In genomic region chr12:56810918-56811317, GRCh38 we compare ENCODE assay signal across 37 cellular contexts. TPM values are rescaled to one million over a fixed set of nuclear protein-coding genes. Genes with fewer than 3 reads are reported as not detected.
DNase-seq lines count a peak whose midpoint lies in the region; ATAC-seq, FAIRE-seq and TF ChIP-seq lines count a peak whose summit lies in the region.
"Had no signal": no experiment of that assay in that cellular context is flagged by ENCODE, and none has a peak within 500 bp of the region (broad histone marks: within the 10 kb centered on the region; RNA-seq: fewer than 3 reads in every experiment).

No MANE protein-coding gene starts in this region.

- POLR2A ChIA-PET in K562 (lab: Yijun Ruan, JAX), result interaction anchor here (1.2 kb wide), 1 partner anchor 9 kb away, joined by 4 read pairs; no protein-coding TSS in a partner anchor

- TF ChIP-seq EP300 in K562 (IDR thresholded peaks at IDR 0.05; ENCODE audit: low read length), result no peak

- H4K20me1 ChIP-seq in Karpas-422 (ENCODE audit: insufficient read depth, low read depth, low read length) (no peaks in the 10 kb centered on the region), K562 (replicated peaks; ENCODE audit: control insufficient read depth, insufficient read depth, low read length) (no peaks in the 10 kb centered on the region)
- H4K20me1 ChIP-seq: BLaER1; BLaER1 treated with 17β-estradiol and CSF1 and Interleukin-3, amounts not matched to agents 10 nM and 100 nM had no signal

- no peaks in the 10 kb centered on the region for H3K27me3 ChIP-seq in H7 (ENCODE audit: control insufficient read depth, insufficient read depth, low read length)
- no peaks in the 10 kb centered on the region for H3K27me3 ChIP-seq in Karpas-422 (ENCODE audit: low read length)
- peaks cover 0 to 20% of the 10 kb centered on the region in 2 experiments; a peak in 2 of 5 replicates for H3K27me3 ChIP-seq in K562 (ENCODE audit: control insufficient read depth in 2 of 2, insufficient read depth in 2 of 2, low read length in 2 of 2)
- H3K27me3 ChIP-seq in bronchial epithelial cell (ENCODE audit: control insufficient read depth, insufficient read depth, low read length), result peaks cover 2% of the 10 kb centered on the region
- H3K27me3 ChIP-seq: BLaER1; BLaER1 treated with 17β-estradiol and CSF1 and Interleukin-3, amounts not matched to agents 10 nM and 100 nM had no signal

- TF ChIP-seq CTCF in K562 (IDR thresholded peaks at IDR 0.05 in 2 of 3, conservative IDR thresholded peaks at IDR 0.05 in 1 of 3; ENCODE audit: insufficient read depth in 2 of 3, low read depth in 1 of 3, low read length in 3 of 3), result peak in 2 of 3 experiments; percentile 17 to 31; a peak in 2 of 6 replicates
- no peak for TF ChIP-seq CTCF in bronchial epithelial cell (IDR thresholded peaks at IDR 0.05; ENCODE audit: insufficient read depth, low read length, severe bottlenecking)
- no peak for TF ChIP-seq CTCF in chondrocyte (IDR thresholded peaks at IDR 0.05)

- no peaks in the 10 kb centered on the region for H3K9me2 ChIP-seq in Karpas-422 (replicated peaks; ENCODE audit: insufficient read depth, low read length)

- H3K9me3 Mint-ChIP-seq in chondrocyte (ENCODE audit: low read depth), result peaks cover 6% of the 10 kb centered on the region
- H3K9me3 Mint-ChIP-seq: CD4-positive, alpha-beta T cell had no signal

- H3K9ac ChIP-seq in Karpas-422 (ENCODE audit: low read length) (no peak overlapping the region), K562 (ENCODE audit: insufficient read depth in 1 of 2, low read depth in 2 of 2, low read length in 2 of 2) (no peak overlapping the region)
- H3K9ac ChIP-seq: BLaER1; BLaER1 treated with 17β-estradiol and CSF1 and Interleukin-3, amounts not matched to agents 10 nM and 100 nM had no signal

- intact Hi-C loops in K562 (cut with micrococcal nuclease), result no loop called here

- H3K27me3 Mint-ChIP-seq in chondrocyte (ENCODE audit: low read depth), result peaks cover 13% of the 10 kb centered on the region

- 0% methylated on average over 5 of the region's 5 CpGs for WGBS in K562 (ENCODE audit: insufficient coverage, low coverage, missing lambda C conversion rate)

- no peaks in the 10 kb centered on the region for H3K9me1 ChIP-seq in K562 (ENCODE audit: control insufficient read depth, insufficient read depth, low read length)

- BruUV-seq in K562 (replicated peaks; lab: Mats Ljungman, UMichigan), result no TSS peak

- no peaks in the 10 kb centered on the region for H3K79me2 ChIP-seq in Karpas-422 (ENCODE audit: low read length)
- no peaks in the 10 kb centered on the region for H3K79me2 ChIP-seq in K562 (ENCODE audit: control insufficient read depth, insufficient read depth, low read length)

- no peak overlapping the region for H3K27ac ChIP-seq in Karpas-422 (ENCODE audit: low read length)
- H3K27ac ChIP-seq in K562 (ENCODE audit: extremely low read depth, low read depth, low read length), result no peak overlapping the region
- no peak overlapping the region for H3K27ac ChIP-seq in substantia nigra (ENCODE audit: low read depth, low read length, poor library complexity, severe bottlenecking)
- H3K27ac ChIP-seq: 22Rv1; A549; BLaER1; BLaER1 treated with 17β-estradiol and CSF1 and Interleukin-3, amounts not matched to agents 10 nM and 100 nM; C4-2B had no signal

- H3K4me3 ChIP-seq in H7 (ENCODE audit: insufficient read depth, low read depth, low read length) (no peak overlapping the region), Karpas-422 (ENCODE audit: low read length) (no peak overlapping the region), K562 (no peak overlapping the region), bronchial epithelial cell (ENCODE audit: low read depth, low read length) (no peak overlapping the region)
- H3K4me3 ChIP-seq: A549; BLaER1; BLaER1 treated with 17β-estradiol and CSF1 and Interleukin-3, amounts not matched to agents 10 nM and 100 nM had no signal

- no peak overlapping the region for H3K27ac Mint-ChIP-seq in chondrocyte (ENCODE audit: unreplicated experiment)
- H3K27ac Mint-ChIP-seq: B cell; CD4-positive, alpha-beta memory T cell; CD4-positive, alpha-beta T cell; CD8-positive, alpha-beta T cell had no signal

- H3K4me2 ChIP-seq in Karpas-422 (ENCODE audit: low read depth, low read length, poor library complexity, severe bottlenecking), result no peak overlapping the region
- H3K4me2 ChIP-seq in K562 (ENCODE audit: insufficient read depth, low read length), result no peak overlapping the region
- H3K4me2 ChIP-seq: A549, BLaER1 had no signal

- H2AFZ ChIP-seq in Karpas-422 (ENCODE audit: low read length) (no peak overlapping the region), K562 (ENCODE audit: low read depth, low read length) (no peak overlapping the region)

- peak; percentile 64 for ATAC-seq in K562
- ATAC-seq: CD8-positive, alpha-beta T cell had no signal

- 0 out of 4 replicates have a peak, but pooled peaks of 1 of the 2 experiments have one; percentile 11 for TF ChIP-seq RAD21 in K562 (CRISPR knock-in tag; conservative IDR thresholded peaks at IDR 0.05 in 1 of 2, IDR thresholded peaks at IDR 0.05 in 1 of 2)

- DNase-seq in H7 (peak; percentile 10), Karpas-422 (peak; percentile 65), K562 (ENCODE audit: extremely low read depth in 1 of 4, low spot score in 3 of 4) (no peak), bronchial epithelial cell (ENCODE audit: low read depth) (no peak), GM12891 (ENCODE audit: insufficient read length, low spot score) (no peak), chondrocyte (ENCODE audit: low spot score) (no peak), substantia nigra (lab: John Stamatoyannopoulos, UW) (no peak), SW480 (ENCODE audit: low spot score) (no peak)
- DNase-seq: 8988T; ACHN; AML-193; BE2C; C1 segment of cervical spinal cord; Caco-2; Calu3; CD4-positive, alpha-beta memory T cell; CD4-positive, alpha-beta T cell; CD4-positive, CD25-positive, alpha-beta regulatory T cell; CD8-positive, alpha-beta memory T cell; CD8-positive, alpha-beta T cell; COR-L47; DMS 273 treated with DMSO at 0.1 percent for 48 hours; DMS153; DMS53; DMS79; DMS79 treated with DMSO at 0.1 percent for 48 hours; DND-41; EL had no signal

- H3K36me3 ChIP-seq in H7 (replicated peaks; ENCODE audit: control insufficient read depth, insufficient read depth, low read length) (no peaks in the 10 kb centered on the region), Karpas-422 (ENCODE audit: insufficient read depth, low read length) (no peaks in the 10 kb centered on the region), K562 (ENCODE audit: control insufficient read depth, insufficient read depth, low read length) (no peaks in the 10 kb centered on the region), bronchial epithelial cell (ENCODE audit: control insufficient read depth, insufficient read depth, low read length) (no peaks in the 10 kb centered on the region)
- H3K36me3 ChIP-seq: BE2C, BLaER1 had no signal

- TF ChIP-seq POLR2A in K562 (conservative IDR thresholded peaks at IDR 0.05), result no peak
- TF ChIP-seq POLR2A in GM12891 (IDR thresholded peaks at IDR 0.05; ENCODE audit: low read depth, low read length), result no peak

- CTCF ChIA-PET in K562 (lab: Yijun Ruan, JAX; ENCODE audit: low intra/inter-chr PET ratio), result interaction anchor here (0.6 kb wide), 2 partner anchors 12 to 238 kb away, joined by 3 read pairs; no protein-coding TSS in a partner anchor

- no peaks in the 10 kb centered on the region for H3K9me3 ChIP-seq in Karpas-422 (ENCODE audit: low read length)
- H3K9me3 ChIP-seq in K562 (replicated peaks; ENCODE audit: control insufficient read depth, insufficient read depth, low read depth, low read length), result no peaks in the 10 kb centered on the region
- H3K9me3 ChIP-seq: A549, BE2C had no signal

- no peak for FAIRE-seq in K562 (lab: Jason Lieb, UNC)
- FAIRE-seq in bronchial epithelial cell (lab: Jason Lieb, UNC), result peak; percentile 66
- no peak for FAIRE-seq in GM12891 (lab: Jason Lieb, UNC)
- FAIRE-seq: A204.1, A549, D721Med had no signal

- H3K4me1 Mint-ChIP-seq in chondrocyte (ENCODE audit: low read depth), result no peaks in the 10 kb centered on the region
- H3K4me1 Mint-ChIP-seq: B cell; CD14-positive monocyte; CD4-positive, alpha-beta memory T cell; CD4-positive, CD25-positive, alpha-beta regulatory T cell; CD8-positive, alpha-beta memory T cell had no signal

- no peaks in the 10 kb centered on the region for H3K4me1 ChIP-seq in Karpas-422 (ENCODE audit: low read length)
- H3K4me1 ChIP-seq in K562 (replicated peaks in 1 of 2; ENCODE audit: control insufficient read depth in 2 of 2, insufficient read depth in 2 of 2, low read length in 2 of 2), result peaks cover 0 to 9% of the 10 kb centered on the region in 2 experiments; a peak in 1 of 5 replicates
- H3K4me1 ChIP-seq: A549, BE2C, BLaER1, Caco-2 had no signal

- no peak overlapping the region for H3K4me3 Mint-ChIP-seq in chondrocyte (ENCODE audit: unreplicated experiment)
- H3K4me3 Mint-ChIP-seq: B cell; CD14-positive monocyte; CD4-positive, alpha-beta T cell; CD4-positive, CD25-positive, alpha-beta regulatory T cell; CD8-positive, alpha-beta memory T cell; CD8-positive, alpha-beta T cell had no signal

- H3K36me3 Mint-ChIP-seq in chondrocyte (ENCODE audit: low read depth), result no peaks in the 10 kb centered on the region
- H3K36me3 Mint-ChIP-seq: CD14-positive monocyte; CD4-positive, CD25-positive, alpha-beta regulatory T cell; CD8-positive, alpha-beta T cell had no signal

- in situ Hi-C loops in K562 (cut with MboI), result no loop called here

RNA-seq across cellular contexts. Expression of gene HSD17B6, which starts 47.8 kb away (rescaled TPM):
- total RNA-seq in H7 (2014; rRNA removed; shearing (Covaris generic)), result 3.5 and 6.7 TPM in 2 replicates
- total RNA-seq in Karpas-422 (2014; rRNA removed; shearing (Covaris generic); ENCODE audit: low replicate concordance), result 6.4 and 28.5 TPM in 2 replicates
- 0.72 and 1.5 TPM in 2 replicates for total RNA-seq in K562 (2011; cell fraction: chromatin; rRNA removed; ENCODE audit: low replicate concordance)
- 0.66 and 0.83 TPM in 2 replicates for total RNA-seq in K562 (2011; cell fraction: nucleolus; rRNA removed)
- 3.8 and 4.6 TPM in 2 replicates for total RNA-seq in K562 (2011; cell fraction: nucleoplasm; rRNA removed)
- total RNA-seq in K562 (2014; rRNA removed), result 0.94 and 1.1 TPM in 2 replicates
- total RNA-seq in K562 (2014; rRNA removed; fragmentation: Illumina TruSeq; extraction: Trizol), result 0.99 and 1.1 TPM in 2 replicates
- total RNA-seq in K562 (2015; rRNA removed; fragmentation: Illumina TruSeq; extraction: Trizol), result 0.47 and 1.1 TPM in 2 replicates
- 0.85 and 1.3 TPM in 2 replicates for total RNA-seq in K562 (2021)
- polyA plus RNA-seq in K562 (2011; rRNA removed), result 1.4 and 1.7 TPM in 2 replicates
- 0.25 and 0.47 TPM in 2 replicates for polyA plus RNA-seq in K562 (2011; cell fraction: cytosol; rRNA removed)
- 0.29 and 0.53 TPM in 2 replicates for polyA plus RNA-seq in K562 (2011; cell fraction: nucleus; rRNA removed)
- 0.66 and 1.1 TPM in 2 replicates for polyA plus RNA-seq in K562 (2012)
- polyA plus RNA-seq in K562 (2014; fragmentation: Illumina TruSeq; extraction: Trizol), result 0.64 and 0.83 TPM in 2 replicates
- under 1 TPM; 0.53 to 0.94 TPM for polyA plus RNA-seq in K562 (2014; fragmentation: Nextera tagmentation; extraction: Ambion mirVana)
- 0.40 and 0.84 TPM in 2 replicates for polyA plus RNA-seq in K562 (2014; rRNA removed)
- 0.53 and 1.1 TPM in 2 replicates for polyA minus RNA-seq in K562 (2011; rRNA and poly(A)+ RNA removed)
- not detected in 2 replicates for polyA minus RNA-seq in K562 (2011; cell fraction: cytosol; rRNA and poly(A)+ RNA removed)
- not detected in 2 replicates for polyA minus RNA-seq in K562 (2011; cell fraction: nucleus; rRNA and poly(A)+ RNA removed)
- under 0.01 TPM in 1 of 2 replicates, not detected in the other for total RNA-seq in bronchial epithelial cell
- 0.47 TPM for polyA plus RNA-seq in GM12891 (2012; ENCODE audit: low read depth, missing spikeins)
- total RNA-seq in chondrocyte, result 0.27 to 1.0 TPM (median 0.80 TPM) in 3 replicates
- total RNA-seq: CD4-positive, alpha-beta T cell; CD4-positive, CD25-positive, alpha-beta regulatory T cell had no signal

RNA-seq across cellular contexts. Expression of gene PRIM1, which starts 58.8 kb away (rescaled TPM):
- 44.0 and 70.2 TPM in 2 replicates for total RNA-seq in H7 (2014; rRNA removed; shearing (Covaris generic))
- 10.3 and 26.3 TPM in 2 replicates for total RNA-seq in Karpas-422 (2014; rRNA removed; shearing (Covaris generic); ENCODE audit: low replicate concordance)
- 116 and 247 TPM in 2 replicates for total RNA-seq in K562 (2011; cell fraction: chromatin; rRNA removed; ENCODE audit: low replicate concordance)
- 59.5 and 64.6 TPM in 2 replicates for total RNA-seq in K562 (2011; cell fraction: nucleolus; rRNA removed)
- 79.8 and 102 TPM in 2 replicates for total RNA-seq in K562 (2011; cell fraction: nucleoplasm; rRNA removed)
- total RNA-seq in K562 (2014; rRNA removed) (65.1 and 67.2 TPM in 2 replicates), K562 (2014; rRNA removed; fragmentation: Illumina TruSeq; extraction: Trizol) (149 and 170 TPM in 2 replicates), K562 (2015; rRNA removed; fragmentation: Illumina TruSeq; extraction: Trizol) (119 and 124 TPM in 2 replicates), K562 (2021) (82.2 and 83.9 TPM in 2 replicates), bronchial epithelial cell (3.2 and 3.7 TPM in 2 replicates), chondrocyte (3.3 to 7.7 TPM (median 3.5 TPM) in 3 replicates)
- polyA plus RNA-seq in K562 (2011; rRNA removed) (95.7 and 140 TPM in 2 replicates), K562 (2014; fragmentation: Illumina TruSeq; extraction: Trizol) (148 and 152 TPM in 2 replicates), K562 (2014; fragmentation: Nextera tagmentation; extraction: Ambion mirVana) (100 to 1,000 TPM; 175 to 179 TPM), K562 (2014; rRNA removed) (105 and 109 TPM in 2 replicates)
- polyA plus RNA-seq in K562 (2011; cell fraction: cytosol; rRNA removed), result 65.5 and 79.1 TPM in 2 replicates
- polyA plus RNA-seq in K562 (2011; cell fraction: nucleus; rRNA removed), result 48.2 and 74.4 TPM in 2 replicates
- polyA plus RNA-seq in K562 (2012), result 70.3 and 108 TPM in 2 replicates
- polyA minus RNA-seq in K562 (2011; rRNA and poly(A)+ RNA removed), result 172 TPM in 2 replicates
- polyA minus RNA-seq in K562 (2011; cell fraction: cytosol; rRNA and poly(A)+ RNA removed), result 31.9 and 46.5 TPM in 2 replicates
- polyA minus RNA-seq in K562 (2011; cell fraction: nucleus; rRNA and poly(A)+ RNA removed), result 44.2 and 85.0 TPM in 2 replicates
- polyA plus RNA-seq in GM12891 (2012; ENCODE audit: low read depth, missing spikeins), result 27.6 TPM

Comparison
In these comparisons a context has a peak if more than half of its experiments do, and no peak if none do; other contexts are left out.
1. DNase-seq: peak in H7 (single experiment) and Karpas-422 (single experiment); none in K562 (0 of 4), bronchial epithelial cell (single experiment), GM12891 (single experiment), chondrocyte (single experiment), substantia nigra (0 of 49) and SW480 (single experiment).
2. CTCF ChIP-seq: peak in K562 (2 of 3); none in bronchial epithelial cell (single experiment) and chondrocyte (single experiment).